Comparison of ENCODE assay signal across 36 cellular contexts in the genomic region with DNA sequence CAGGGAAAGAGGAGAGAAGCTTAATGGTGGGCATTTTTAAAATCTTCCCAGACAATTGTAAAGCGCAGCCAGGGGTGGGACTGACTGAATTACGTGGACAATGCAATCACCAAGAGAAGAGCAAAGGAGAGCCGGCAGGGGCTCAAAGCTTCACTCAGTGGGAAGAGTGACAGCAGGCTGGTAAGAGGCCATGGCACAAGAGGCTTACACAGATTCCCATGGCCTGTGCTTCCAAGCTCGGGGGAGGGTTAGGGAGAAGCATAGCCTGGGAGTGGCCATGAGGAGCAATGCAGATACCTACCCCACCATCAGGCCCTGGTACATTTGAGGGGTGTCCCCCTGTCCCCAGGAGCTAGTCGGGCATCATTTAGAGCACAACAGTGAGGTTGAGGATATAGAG. TPM values are rescaled to one million over a fixed set of nuclear protein-coding genes. Genes with fewer than 3 reads are reported as not detected.
"Had no signal": no experiment of that assay in that cellular context is flagged by ENCODE, and none has a peak within 500 bp of the region (broad histone marks: within the 10 kb centered on the region; RNA-seq: fewer than 3 reads in every experiment).

No MANE protein-coding gene starts in this region.

- H3K4me1 Mint-ChIP-seq: activated CD4-positive, alpha-beta memory T cell treated with anti-CD3 and anti-CD28 coated beads, Interleukin-2, amount 10 ng/mL, durations not matched to agents 7 days and 5 days; activated CD4-positive, alpha-beta T cell treated with anti-CD3 and anti-CD28 coated beads for 36 hours; activated T-helper 17 cell treated with anti-CD3 and anti-CD28 coated beads, Interleukin-2, amount 50 U/mL, for 72 hours; IgD-negative memory B cell had no signal

- H3K36me3 Mint-ChIP-seq: activated naive CD8-positive, alpha-beta T cell; IgD-negative memory B cell had no signal

- DNase-seq: activated CD4-positive, alpha-beta memory T cell treated with anti-CD3 and anti-CD28 coated beads, Interleukin-2, amount 10 ng/mL, durations not matched to agents 7 days and 5 days; activated CD4-positive, alpha-beta T cell treated with anti-CD3 and anti-CD28 coated beads for 36 hours; activated CD4-positive, alpha-beta T cell treated with anti-CD3 and anti-CD28 coated beads, Interleukin-2, amount 50 U/mL, for 1 hour; activated CD4-positive, CD25-positive, alpha-beta regulatory T cell; activated gamma-delta T cell; activated naive CD4-positive, alpha-beta T cell treated with anti-CD3 and anti-CD28 coated beads for 36 hours; activated T-cell treated with anti-CD3 and anti-CD28 coated beads for 4 hours; activated T-cell treated with anti-CD3 and anti-CD28 coated beads, Interleukin-2, amount 50 U/mL, for 48 hours; amygdala; brain microvascular endothelial cell; KG1; MV-4-11; NCI-H1092 treated with DMSO at 0.1 percent for 48 hours; NCI-H1417 treated with DMSO at 0.1 percent for 48 hours; NCI-H1694; NCI-H2029; NCI-H2107; NCI-H2171 treated with DMSO at 0.1 percent for 48 hours; NCI-H226; NCI-H526; NCI-H774; NK-92 treated with Interleukin-12 subunit alpha and Interleukin-12 subunit beta, amount 100 ng/mL, for 24 hours; OCI-M1; RPMI8226; SHP77; SW 1271; T-helper 9 cell had no signal

- H3K4me1 ChIP-seq: SJSA1 had no signal

- H3K27me3 Mint-ChIP-seq: activated CD4-positive, alpha-beta memory T cell treated with anti-CD3 and anti-CD28 coated beads, Interleukin-2, amount 10 ng/mL, durations not matched to agents 7 days and 5 days; activated CD4-positive, alpha-beta T cell treated with anti-CD3 and anti-CD28 coated beads for 36 hours; activated naive CD8-positive, alpha-beta T cell; activated T-helper 17 cell treated with anti-CD3 and anti-CD28 coated beads, Interleukin-2, amount 50 U/mL, for 72 hours; IgD-negative memory B cell had no signal

- H3K27ac Mint-ChIP-seq: activated CD4-positive, alpha-beta memory T cell treated with anti-CD3 and anti-CD28 coated beads, Interleukin-2, amount 10 ng/mL, durations not matched to agents 7 days and 5 days; activated CD4-positive, alpha-beta T cell treated with anti-CD3 and anti-CD28 coated beads for 36 hours; activated naive CD4-positive, alpha-beta T cell treated with anti-CD3 and anti-CD28 coated beads for 36 hours; activated naive CD8-positive, alpha-beta T cell; activated T-helper 17 cell treated with anti-CD3 and anti-CD28 coated beads, Interleukin-2, amount 50 U/mL, for 72 hours; T-helper 1 cell treated with Interleukin-12 subunit alpha and Interleukin-12 subunit beta and Interleukin-4 antibody, amounts not matched to agents 30 μg/mL and 1 μg/mL, for 36 hours had no signal

- H3K27ac ChIP-seq: brain microvascular endothelial cell, cardiac muscle cell, SJSA1 had no signal

- H3K36me3 ChIP-seq: brain microvascular endothelial cell, cardiac muscle cell, SJSA1 had no signal

- H3K4me3 ChIP-seq: cardiac muscle cell, SJSA1 had no signal

- H3K27me3 ChIP-seq: brain microvascular endothelial cell, cardiac muscle cell, SJSA1 had no signal

- ATAC-seq: activated CD4-positive, alpha-beta T cell treated with anti-CD3 and anti-CD28 coated beads for 36 hours; activated T-helper 17 cell treated with anti-CD3 and anti-CD28 coated beads, Interleukin-2, amount 50 U/mL, for 72 hours; Panc1; SK-N-SH treated with all-trans-retinoic acid at 6 μM for 48 hours had no signal

- H3K4me3 Mint-ChIP-seq: activated CD4-positive, alpha-beta memory T cell treated with anti-CD3 and anti-CD28 coated beads, Interleukin-2, amount 10 ng/mL, durations not matched to agents 7 days and 5 days; activated CD4-positive, alpha-beta T cell treated with anti-CD3 and anti-CD28 coated beads for 36 hours; activated naive CD4-positive, alpha-beta T cell treated with anti-CD3 and anti-CD28 coated beads for 36 hours; activated naive CD8-positive, alpha-beta T cell; activated T-helper 17 cell treated with anti-CD3 and anti-CD28 coated beads, Interleukin-2, amount 50 U/mL, for 72 hours; IgD-negative memory B cell; T-helper 1 cell treated with Interleukin-12 subunit alpha and Interleukin-12 subunit beta and Interleukin-4 antibody, amounts not matched to agents 30 μg/mL and 1 μg/mL, for 36 hours had no signal

- H3K9me3 ChIP-seq: SJSA1 had no signal

RNA-seq across cellular contexts. Expression of a gene that starts 27.1 kb away (rescaled TPM):
- total RNA-seq: activated CD4-positive, alpha-beta memory T cell treated with anti-CD3 and anti-CD28 coated beads, Interleukin-2, amount 10 ng/mL, durations not matched to agents 7 days and 5 days; activated CD4-positive, alpha-beta T cell treated with anti-CD3 and anti-CD28 coated beads for 36 hours; activated CD8-positive, alpha-beta memory T cell treated with anti-CD3 and anti-CD28 coated beads for 36 hours; activated naive CD4-positive, alpha-beta T cell treated with anti-CD3 and anti-CD28 coated beads for 36 hours; activated T-helper 17 cell treated with anti-CD3 and anti-CD28 coated beads, Interleukin-2, amount 50 U/mL, for 72 hours had no signal
- polyA plus RNA-seq: IgD-negative memory B cell had no signal
